Comparison of ENCODE assay signal across 10 cellular contexts in genomic region chr10:49309691-49310371, GRCh38. TPM values are rescaled to one million over a fixed set of nuclear protein-coding genes. Genes with fewer than 3 reads are reported as not detected.
DNase-seq lines count a peak whose midpoint lies in the region; ATAC-seq and TF ChIP-seq lines count a peak whose summit lies in the region.
"Had no signal": no experiment of that assay in that cellular context is flagged by ENCODE, and none has a peak within 500 bp of the region (broad histone marks: within the 10 kb centered on the region; RNA-seq: fewer than 3 reads in every experiment).

No MANE protein-coding gene starts in this region.

- ATAC-seq in GM21528 (IDR thresholded peaks at IDR 0.05; ENCODE audit: low FRiP score, unreplicated experiment) (peak; percentile 48), HG03095 (IDR thresholded peaks at IDR 0.05; ENCODE audit: unreplicated experiment) (no peak)

- 72 to 82% (median 79%) methylated on average over 8 of the region's 8 CpGs for WGBS in ovary, 3 donors

- H3K4me3 ChIP-seq in PC-9 = no peak overlapping the region
- no peak overlapping the region for H3K4me3 ChIP-seq in coronary artery
- no peak overlapping the region for H3K4me3 ChIP-seq in ovary

- POLR2A ChIA-PET in PC-9 (lab: Charles Lee; ENCODE audit: unreplicated experiment) = no interaction called here

- 0 out of 2 replicates have a peak overlapping the region, but pooled peaks have one; percentile 15 for H2AFZ ChIP-seq in PC-9

- no peaks in the 10 kb centered on the region for H4K20me1 ChIP-seq in PC-9 (ENCODE audit: insufficient read depth)

- TF ChIP-seq EP300 in ovary (IDR thresholded peaks at IDR 0.05) = no peak

- H3K9me3 ChIP-seq in PC-9 (ENCODE audit: insufficient read depth, low read depth) (no peaks in the 10 kb centered on the region), ovary (no peaks in the 10 kb centered on the region)

- H3K27me3 ChIP-seq in PC-9 (ENCODE audit: insufficient read depth, low read depth) (peaks cover 50% of the 10 kb centered on the region), ovary (no peaks in the 10 kb centered on the region)

- DNase-seq in GDM1 (lab: John Stamatoyannopoulos, UW) (peak; percentile 58), PC-9 (no peak), medulla oblongata (ENCODE audit: extremely low spot score) (peak; percentile 70), coronary artery (ENCODE audit: low spot score) (no peak), ovary (no peak), 8988T (no peak)
- DNase-seq: activated CD8-positive, alpha-beta memory T cell treated with anti-CD3 and anti-CD28 coated beads for 24 hours had no signal

- no peaks in the 10 kb centered on the region for H3F3A ChIP-seq in PC-9 (ENCODE audit: insufficient read depth, low read depth)

- no peaks in the 10 kb centered on the region for H3K9me2 ChIP-seq in PC-9 (ENCODE audit: insufficient read depth)

- CTCF ChIA-PET in PC-9 (lab: Charles Lee) = no interaction called here

- no peak overlapping the region for H3K4me2 ChIP-seq in PC-9

- H3K4me1 ChIP-seq in PC-9 (replicated peaks; ENCODE audit: insufficient read depth) (no peaks in the 10 kb centered on the region), ovary (ENCODE audit: insufficient read depth) (no peaks in the 10 kb centered on the region)

- intact Hi-C loops in PC-9 (cut with micrococcal nuclease; ENCODE audit: unreplicated experiment) (no loop called here), ovary (cut with DNase I) (no loop called here)

- no TSS peak for BruUV-seq in PC-9 (replicated peaks; lab: Mats Ljungman, UMichigan)

- no peak for TF ChIP-seq POLR2A in ovary (IDR thresholded peaks at IDR 0.05)

- H3K79me2 ChIP-seq in PC-9 (ENCODE audit: low read depth) = no peaks in the 10 kb centered on the region

- H3K27ac ChIP-seq in PC-9 (no peak overlapping the region), coronary artery (no peak overlapping the region), ovary (no peak overlapping the region)

- H3K36me3 ChIP-seq in PC-9 (ENCODE audit: low read depth) (no peaks in the 10 kb centered on the region), ovary (no peaks in the 10 kb centered on the region)

- no peak for TF ChIP-seq CTCF in PC-9 (conservative IDR thresholded peaks at IDR 0.05)
- TF ChIP-seq CTCF in coronary artery (IDR thresholded peaks at IDR 0.05) = no peak
- no peak for TF ChIP-seq CTCF in ovary (IDR thresholded peaks at IDR 0.05)

RNA-seq across cellular contexts. Expression of gene C10orf71, which starts 10.9 kb away (rescaled TPM):
- not detected in 2 replicates for total RNA-seq in PC-9 (2021)
- under 1 TPM in 1 of 7 donors, not detected in 6; 0.03 TPM for total RNA-seq in ovary
- under 1 TPM; 0.01 to 0.03 TPM for polyA plus RNA-seq in ovary
- total RNA-seq: liver had no signal

Comparison
In these comparisons a context has a peak if more than half of its experiments do, and no peak if none do; other contexts are left out.
1. DNase-seq: peak in GDM1 (single experiment) and medulla oblongata (single experiment); none in PC-9 (0 of 2), coronary artery (single experiment), ovary (0 of 5) and 8988T (single experiment).